In genomic region chr10:63829573-63830149, GRCh38 we compare ENCODE assay signal across 21 cellular contexts.
"Had no signal": no experiment of that assay in that cellular context is flagged by ENCODE, and none has a peak within 500 bp of the region (broad histone marks: within the 10 kb centered on the region; RNA-seq: fewer than 3 reads in every experiment).

No MANE protein-coding gene starts in this region.

- H3K36me3 ChIP-seq: esophagus muscularis mucosa, gastrocnemius medialis, heart right ventricle, left ventricle myocardium inferior, lower lobe of right lung, spleen, tibial nerve, upper lobe of right lung had no signal

- H3K27ac Mint-ChIP-seq: immature natural killer cell; memory B cell; natural killer cell treated with Interleukin-12 subunit alpha and Interleukin-12 subunit beta and Interleukin-15 and Interleukin-18, amount 100 ng/mL, for 72 hours; stimulated activated memory B cell treated with anti-CD40 and anti-IgM and Interleukin-4, amounts not matched to agents 10 μg/mL and 1 μg/mL and 100 μg/mL, for 72 hours; stimulated activated naive CD8-positive, alpha-beta T cell treated with anti-CD3 and anti-CD28 coated beads, Interleukin-15, Interleukin-2, amounts not matched to agents 100 ng/mL and 50 ng/mL, for 24 hours had no signal

- H3K36me3 Mint-ChIP-seq: immature natural killer cell; memory B cell; natural killer cell treated with Interleukin-12 subunit alpha and Interleukin-12 subunit beta and Interleukin-15 and Interleukin-18, amount 100 ng/mL, for 72 hours; stimulated activated memory B cell treated with anti-CD40 and anti-IgM and Interleukin-4, amounts not matched to agents 10 μg/mL and 1 μg/mL and 100 μg/mL, for 72 hours had no signal

- H3K27me3 ChIP-seq: esophagus muscularis mucosa, gastrocnemius medialis, tibial nerve, upper lobe of right lung had no signal

- ATAC-seq: gastrocnemius medialis; heart right ventricle; lower lobe of right lung; natural killer cell treated with Interleukin-12 subunit alpha and Interleukin-12 subunit beta and Interleukin-15 and Interleukin-18, amount 100 ng/mL, for 72 hours; sciatic nerve; stimulated activated memory B cell treated with anti-CD40 and anti-IgM and Interleukin-4, amounts not matched to agents 10 μg/mL and 1 μg/mL and 100 μg/mL, for 72 hours; upper lobe of right lung had no signal

- DNase-seq: effector memory CD4-positive, alpha-beta T cell; gastrocnemius medialis; heart right ventricle; hypothalamus; immature natural killer cell; left ventricle myocardium inferior; lower lobe of right lung; midbrain; spleen; stimulated activated CD4-positive, alpha-beta T cell treated with anti-CD3 and anti-CD28 coated beads, Interleukin-15, amount 100 ng/mL, for 24 hours; stimulated activated CD4-positive, alpha-beta T cell treated with anti-CD3 and anti-CD28 coated beads, Interleukin-1b, Interleukin-23, amount 100 ng/mL, for 48 hours; stimulated activated CD4-positive, alpha-beta T cell treated with anti-CD3 and anti-CD28 coated beads, Interleukin-4, amount 100 ng/mL, for 24 hours; upper lobe of right lung had no signal

- H3K27me3 Mint-ChIP-seq: stimulated activated memory B cell treated with anti-CD40 and anti-IgM and Interleukin-4, amounts not matched to agents 10 μg/mL and 1 μg/mL and 100 μg/mL, for 72 hours had no signal

- H3K4me1 Mint-ChIP-seq: immature natural killer cell had no signal

- H3K4me1 ChIP-seq: esophagus muscularis mucosa, gastrocnemius medialis, heart right ventricle, left ventricle myocardium inferior, lower lobe of right lung, spleen, tibial nerve, upper lobe of right lung had no signal

- H3K4me3 Mint-ChIP-seq: immature natural killer cell; memory B cell; natural killer cell treated with Interleukin-12 subunit alpha and Interleukin-12 subunit beta and Interleukin-15 and Interleukin-18, amount 100 ng/mL, for 72 hours; stimulated activated memory B cell treated with anti-CD40 and anti-IgM and Interleukin-4, amounts not matched to agents 10 μg/mL and 1 μg/mL and 100 μg/mL, for 72 hours; stimulated activated naive CD8-positive, alpha-beta T cell treated with anti-CD3 and anti-CD28 coated beads, Interleukin-15, Interleukin-2, amounts not matched to agents 100 ng/mL and 50 ng/mL, for 24 hours had no signal

- H3K9me3 ChIP-seq: esophagus muscularis mucosa, gastrocnemius medialis, heart right ventricle, left ventricle myocardium inferior, lower lobe of right lung, spleen, tibial nerve, upper lobe of right lung had no signal

- H3K9me3 Mint-ChIP-seq: immature natural killer cell; memory B cell; natural killer cell treated with Interleukin-12 subunit alpha and Interleukin-12 subunit beta and Interleukin-15 and Interleukin-18, amount 100 ng/mL, for 72 hours; stimulated activated naive CD8-positive, alpha-beta T cell treated with anti-CD3 and anti-CD28 coated beads, Interleukin-15, Interleukin-2, amounts not matched to agents 100 ng/mL and 50 ng/mL, for 24 hours had no signal

- H3K4me3 ChIP-seq: esophagus muscularis mucosa, gastrocnemius medialis, heart right ventricle, left ventricle myocardium inferior, lower lobe of right lung, spleen, tibial nerve, upper lobe of right lung had no signal

- H3K27ac ChIP-seq: epithelial cell of prostate, esophagus muscularis mucosa, gastrocnemius medialis, heart right ventricle, left ventricle myocardium inferior, lower lobe of right lung, spleen, tibial nerve, upper lobe of right lung had no signal
